10 cellular contexts compared by ENCODE assay signal in the genomic region with DNA sequence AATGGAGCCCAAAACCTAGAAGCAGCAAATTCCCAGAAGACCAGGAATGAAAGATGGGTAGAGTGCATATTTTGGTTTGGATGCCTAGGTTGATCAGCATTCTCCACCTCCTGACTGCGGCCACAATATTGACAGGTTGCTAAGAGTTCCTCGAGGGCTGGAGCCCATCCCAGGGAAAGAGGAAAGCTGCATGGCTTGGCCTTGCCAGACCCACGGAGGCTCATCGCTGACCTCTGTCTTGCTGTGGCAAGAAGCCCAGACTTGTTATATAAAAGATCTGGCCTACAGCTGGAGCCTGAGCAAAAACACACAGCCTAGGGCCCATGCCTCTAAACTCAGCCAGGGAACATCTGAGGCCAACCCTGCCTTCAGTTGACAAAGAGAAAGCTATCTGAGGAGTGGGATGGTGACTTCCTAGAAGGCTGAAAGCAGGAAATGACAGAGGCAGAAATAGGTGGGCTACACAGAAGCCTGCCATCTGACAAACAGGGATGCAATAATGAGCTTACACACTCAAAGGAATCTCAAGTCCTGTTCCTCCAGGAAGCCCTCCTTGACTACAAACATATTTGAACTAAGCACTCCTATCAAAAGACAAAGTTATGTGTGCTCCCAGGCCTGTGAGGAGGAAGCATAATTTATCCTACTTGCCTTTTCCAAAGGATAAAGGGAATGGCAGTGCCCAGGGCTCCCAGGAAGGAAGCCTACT. TPM values are rescaled to one million over a fixed set of nuclear protein-coding genes. Genes with fewer than 3 reads are reported as not detected.
DNase-seq lines count a peak whose midpoint lies in the region; ATAC-seq and TF ChIP-seq lines count a peak whose summit lies in the region.
"Had no signal": no experiment of that assay in that cellular context is flagged by ENCODE, and none has a peak within 500 bp of the region (broad histone marks: within the 10 kb centered on the region; RNA-seq: fewer than 3 reads in every experiment).

No MANE protein-coding gene starts in this region.

- no peak for DNase-seq in CD8-positive, alpha-beta memory T cell
- peak in 41 of 56 donors; percentile 4 to 77 (median 41) for DNase-seq in amygdala (lab: John Stamatoyannopoulos, UW)
- peak; percentile 84 to 95 (median 91) for DNase-seq in heart left ventricle
- DNase-seq in pulmonary artery endothelial cell (ENCODE audit: low read depth, low spot score), result peak; percentile 79
- DNase-seq in trophoblast cell, result no peak
- DNase-seq in type B pancreatic cell (ENCODE audit: extremely low spot score, unreplicated experiment), result no peak
- DNase-seq in germinal center (ENCODE audit: low spot score), result no peak
- DNase-seq in Karpas-422, result no peak
- DNase-seq: NCI-H526 had no signal

- peaks cover 35% of the 10 kb centered on the region for H3K36me3 ChIP-seq in CD8-positive, alpha-beta memory T cell (ENCODE audit: insufficient read depth, low read length)
- H3K36me3 ChIP-seq in heart left ventricle (peaks cover 0 to 5% (median 0%) of the 10 kb centered on the region in 9 donors), trophoblast cell (ENCODE audit: control insufficient read depth in 1 of 2, insufficient read depth in 2 of 2, low read length in 2 of 2) (no peaks in the 10 kb centered on the region), Karpas-422 (ENCODE audit: insufficient read depth, low read length) (no peaks in the 10 kb centered on the region)
- H3K36me3 ChIP-seq: neural progenitor cell had no signal

- no peaks in the 10 kb centered on the region for H3K9me2 ChIP-seq in Karpas-422 (replicated peaks; ENCODE audit: insufficient read depth, low read length)

- no peaks in the 10 kb centered on the region for H3K79me2 ChIP-seq in trophoblast cell (ENCODE audit: control insufficient read depth, insufficient read depth, low read length, poor library complexity)
- no peaks in the 10 kb centered on the region for H3K79me2 ChIP-seq in Karpas-422 (ENCODE audit: low read length)

- peaks cover 47% of the 10 kb centered on the region for H3K4me1 ChIP-seq in CD8-positive, alpha-beta memory T cell (ENCODE audit: insufficient read depth, low read length)
- H3K4me1 ChIP-seq in heart left ventricle (peaks cover 4 to 72% (median 52%) of the 10 kb centered on the region in 12 donors), trophoblast cell (ENCODE audit: control insufficient read depth in 1 of 2, insufficient read depth in 2 of 2, low read length in 2 of 2) (no peaks in the 10 kb centered on the region), Karpas-422 (ENCODE audit: low read length) (no peaks in the 10 kb centered on the region)
- H3K4me1 ChIP-seq: neural progenitor cell had no signal

- no peak overlapping the region for H3K4me3 Mint-ChIP-seq in CD8-positive, alpha-beta memory T cell
- no peak overlapping the region for H3K4me3 Mint-ChIP-seq in type B pancreatic cell
- H3K4me3 Mint-ChIP-seq: neural progenitor cell had no signal

- intact Hi-C loops in heart left ventricle (cut with DNase I), result loop anchor here in 1 of 10 donors (2.0 kb wide), 1 partner anchor 49 kb away; no protein-coding TSS in a partner anchor

- H3K18ac ChIP-seq in trophoblast cell (ENCODE audit: low read length), result no peak overlapping the region

- no peak overlapping the region for H3K4me3 ChIP-seq in CD8-positive, alpha-beta memory T cell (ENCODE audit: low read length)
- H3K4me3 ChIP-seq in heart left ventricle (no peak overlapping the region), trophoblast cell (ENCODE audit: low read depth, low read length) (no peak overlapping the region), Karpas-422 (ENCODE audit: low read length) (no peak overlapping the region)
- H3K4me3 ChIP-seq: neural progenitor cell had no signal

- H4K8ac ChIP-seq in trophoblast cell (ENCODE audit: low read depth, low read length), result no peak overlapping the region

- H3K4me2 ChIP-seq in trophoblast cell (ENCODE audit: low read length) (no peak overlapping the region), Karpas-422 (ENCODE audit: low read depth, low read length, poor library complexity, severe bottlenecking) (no peak overlapping the region)
- H3K4me2 ChIP-seq: neural progenitor cell had no signal

- no peak overlapping the region for H3K23ac ChIP-seq in trophoblast cell (ENCODE audit: low read length)

- TF ChIP-seq CTCF in heart left ventricle (IDR thresholded peaks at IDR 0.05) (no peak), type B pancreatic cell (conservative IDR thresholded peaks at IDR 0.05) (no peak)

- H3K4ac ChIP-seq in trophoblast cell (ENCODE audit: low read depth, low read length), result no peak overlapping the region

- no peak for TF ChIP-seq POLR2A in heart left ventricle (IDR thresholded peaks at IDR 0.05)

- H3K27ac ChIP-seq in CD8-positive, alpha-beta memory T cell (ENCODE audit: low read depth, low read length), result peak overlapping the region; percentile 8
- H3K27ac ChIP-seq in heart left ventricle (peak overlapping the region; percentile 35 to 94 (median 76)), trophoblast cell (ENCODE audit: low read depth, low read length) (no peak overlapping the region), Karpas-422 (ENCODE audit: low read length) (no peak overlapping the region)
- H3K27ac ChIP-seq: neural progenitor cell had no signal

- no peaks in the 10 kb centered on the region for H3K9me3 Mint-ChIP-seq in CD8-positive, alpha-beta memory T cell
- no peaks in the 10 kb centered on the region for H3K9me3 Mint-ChIP-seq in type B pancreatic cell

- ATAC-seq in heart left ventricle, result peak; percentile 96 to 97 (median 97)

- no peak overlapping the region for H2BK5ac ChIP-seq in trophoblast cell (ENCODE audit: low read depth, low read length, poor library complexity)

- H3K9ac ChIP-seq in trophoblast cell (ENCODE audit: low read length) (no peak overlapping the region), Karpas-422 (ENCODE audit: low read length) (no peak overlapping the region)
- H3K9ac ChIP-seq: neural progenitor cell had no signal

- H2AK5ac ChIP-seq in trophoblast cell (ENCODE audit: low read length), result no peak overlapping the region

- POLR2A ChIA-PET in CD8-positive, alpha-beta memory T cell (lab: Charles Lee), result interaction anchor here (2.3 kb wide), 1 partner anchor 9 kb away, joined by 6 read pairs; no protein-coding TSS in a partner anchor

- CTCF ChIA-PET in CD8-positive, alpha-beta memory T cell (lab: Charles Lee), result interaction anchor here (0.8 to 3.6 kb wide), 3 partner anchors 14 to 160 kb away, joined by 3 to 13 read pairs (median 3); no protein-coding TSS in a partner anchor

- H2BK12ac ChIP-seq in trophoblast cell (ENCODE audit: low read length), result no peak overlapping the region

- H4K12ac ChIP-seq in trophoblast cell (ENCODE audit: low read depth, low read length), result no peak overlapping the region

- H3K14ac ChIP-seq in trophoblast cell (ENCODE audit: low read length), result no peak overlapping the region

- H3K4me1 Mint-ChIP-seq in CD8-positive, alpha-beta memory T cell, result peaks cover 57 to 77% (median 67%) of the 10 kb centered on the region in 3 donors
- H3K4me1 Mint-ChIP-seq in type B pancreatic cell (ENCODE audit: unreplicated experiment), result no peaks in the 10 kb centered on the region
- H3K4me1 Mint-ChIP-seq: neural progenitor cell had no signal

- peak overlapping the region; percentile 37 to 95 (median 89) for H3K27ac Mint-ChIP-seq in CD8-positive, alpha-beta memory T cell
- H3K27ac Mint-ChIP-seq in type B pancreatic cell, result no peak overlapping the region
- H3K27ac Mint-ChIP-seq: neural progenitor cell had no signal

- H2AFZ ChIP-seq in trophoblast cell (ENCODE audit: insufficient read depth, low read length, poor library complexity), result no peak overlapping the region
- H2AFZ ChIP-seq in Karpas-422 (ENCODE audit: low read length), result no peak overlapping the region
- H2AFZ ChIP-seq: neural progenitor cell had no signal

- no peak overlapping the region for H2BK120ac ChIP-seq in trophoblast cell (ENCODE audit: insufficient read depth, low read length, poor library complexity)

- no peaks in the 10 kb centered on the region for H3K27me3 ChIP-seq in CD8-positive, alpha-beta memory T cell (ENCODE audit: insufficient read depth, low read length, poor library complexity, severe bottlenecking)
- H3K27me3 ChIP-seq in heart left ventricle (no peaks in the 10 kb centered on the region), trophoblast cell (ENCODE audit: insufficient read depth, low read length) (no peaks in the 10 kb centered on the region), Karpas-422 (ENCODE audit: low read length) (no peaks in the 10 kb centered on the region)
- H3K27me3 ChIP-seq: neural progenitor cell had no signal

- peaks cover 11 to 81% (median 17%) of the 10 kb centered on the region in 3 donors for H3K36me3 Mint-ChIP-seq in CD8-positive, alpha-beta memory T cell
- peaks cover 4% of the 10 kb centered on the region for H3K36me3 Mint-ChIP-seq in type B pancreatic cell

- no peaks in the 10 kb centered on the region for H3K27me3 Mint-ChIP-seq in CD8-positive, alpha-beta memory T cell
- H3K27me3 Mint-ChIP-seq in type B pancreatic cell, result no peaks in the 10 kb centered on the region

- no peak overlapping the region for H4K91ac ChIP-seq in trophoblast cell (ENCODE audit: low read depth, low read length)

- H3K79me1 ChIP-seq in trophoblast cell (ENCODE audit: low read length), result no peaks in the 10 kb centered on the region

- no peaks in the 10 kb centered on the region for H3K9me3 ChIP-seq in CD8-positive, alpha-beta memory T cell (ENCODE audit: low read length)
- no peaks in the 10 kb centered on the region for H3K9me3 ChIP-seq in heart left ventricle
- H3K9me3 ChIP-seq in trophoblast cell (ENCODE audit: insufficient read depth, low read depth, low read length), result no peaks in the 10 kb centered on the region
- H3K9me3 ChIP-seq in Karpas-422 (ENCODE audit: low read length), result no peaks in the 10 kb centered on the region

- H4K20me1 ChIP-seq in Karpas-422 (ENCODE audit: insufficient read depth, low read depth, low read length), result no peaks in the 10 kb centered on the region

- 6 to 12% (median 11%) methylated on average over 4 of the region's 4 CpGs for WGBS in heart left ventricle, 4 donors
- no CpG with 5 or more reads among the region's 4 CpGs for WGBS in trophoblast cell (ENCODE audit: extremely low coverage, insufficient coverage, insufficient read length)

RNA-seq across cellular contexts. Expression of gene SLC35B1, which starts 22.5 kb away (rescaled TPM):
- total RNA-seq in CD8-positive, alpha-beta memory T cell, result 10 to 100 TPM; 82.8 to 88.9 TPM
- polyA plus RNA-seq in CD8-positive, alpha-beta memory T cell, result 34.6 TPM
- total RNA-seq in heart left ventricle, result 10 to 100 TPM; 61.0 to 93.4 (median 66.2) TPM
- polyA plus RNA-seq in heart left ventricle, result 100 to 1,000 TPM in 1 of 2 donors, 10 to 100 TPM in 1; 50.3 to 137 TPM
- 72.2 and 93.6 TPM in 2 replicates for total RNA-seq in pulmonary artery endothelial cell
- polyA plus RNA-seq in trophoblast cell (2013), result 94.1 and 98.1 TPM in 2 replicates
- total RNA-seq in type B pancreatic cell (ENCODE audit: low replicate concordance), result 65.2 and 71.7 TPM in 2 replicates
- 24.4 and 37.4 TPM in 2 replicates for total RNA-seq in Karpas-422 (2014; rRNA removed; shearing (Covaris generic); ENCODE audit: low replicate concordance)

RNA-seq across cellular contexts. Expression of gene FAM117A, which starts 33.7 kb away (rescaled TPM):
- 10 to 100 TPM; 21.8 to 24.8 TPM for total RNA-seq in CD8-positive, alpha-beta memory T cell
- 85.0 TPM for polyA plus RNA-seq in CD8-positive, alpha-beta memory T cell
- total RNA-seq in heart left ventricle (10 to 100 TPM in 6 of 9 donors, 1 to 10 TPM in 3; 5.9 to 18.5 (median 14.9) TPM), pulmonary artery endothelial cell (3.6 and 6.9 TPM in 2 replicates), type B pancreatic cell (ENCODE audit: low replicate concordance) (8.4 and 13.0 TPM in 2 replicates)
- 1 to 10 TPM; 5.2 to 7.1 TPM for polyA plus RNA-seq in heart left ventricle
- polyA plus RNA-seq in trophoblast cell (2013), result 7.7 and 7.9 TPM in 2 replicates
- total RNA-seq in Karpas-422 (2014; rRNA removed; shearing (Covaris generic); ENCODE audit: low replicate concordance), result 0.52 TPM in 1 of 2 replicates, not detected in the other

RNA-seq across cellular contexts. Expression of gene SPOP, which starts 52.3 kb away (rescaled TPM):
- 10 to 100 TPM; 74.8 to 75.1 TPM for total RNA-seq in CD8-positive, alpha-beta memory T cell
- polyA plus RNA-seq in CD8-positive, alpha-beta memory T cell, result 101 TPM
- total RNA-seq in heart left ventricle (10 to 100 TPM; 46.7 to 96.1 (median 60.4) TPM), pulmonary artery endothelial cell (107 and 174 TPM in 2 replicates), type B pancreatic cell (ENCODE audit: low replicate concordance) (50.5 and 67.7 TPM in 2 replicates)
- 10 to 100 TPM; 28.5 to 72.0 TPM for polyA plus RNA-seq in heart left ventricle
- 18.9 and 19.2 TPM in 2 replicates for polyA plus RNA-seq in trophoblast cell (2013)
- 49.0 and 63.5 TPM in 2 replicates for total RNA-seq in Karpas-422 (2014; rRNA removed; shearing (Covaris generic); ENCODE audit: low replicate concordance)

RNA-seq across cellular contexts. Expression of gene KAT7, which starts 58.2 kb away (rescaled TPM):
- total RNA-seq in CD8-positive, alpha-beta memory T cell, result 10 to 100 TPM; 66.1 to 75.8 TPM
- polyA plus RNA-seq in CD8-positive, alpha-beta memory T cell, result 58.1 TPM
- total RNA-seq in heart left ventricle (10 to 100 TPM; 34.3 to 80.9 (median 56.0) TPM), pulmonary artery endothelial cell (40.4 and 60.9 TPM in 2 replicates), type B pancreatic cell (ENCODE audit: low replicate concordance) (49.0 and 64.0 TPM in 2 replicates)
- polyA plus RNA-seq in heart left ventricle, result 10 to 100 TPM; 10.1 to 27.3 TPM
- polyA plus RNA-seq in trophoblast cell (2013), result 45.6 and 47.2 TPM in 2 replicates
- 14.2 and 45.8 TPM in 2 replicates for total RNA-seq in Karpas-422 (2014; rRNA removed; shearing (Covaris generic); ENCODE audit: low replicate concordance)

Comparison
In these comparisons a context has a peak if more than half of its experiments do, and no peak if none do; other contexts are left out.
1. DNase-seq: peak in amygdala (41 of 56), heart left ventricle (5 of 5) and pulmonary artery endothelial cell (single experiment); none in CD8-positive, alpha-beta memory T cell (0 of 5), trophoblast cell (0 of 2), type B pancreatic cell (single experiment), germinal center (single experiment) and Karpas-422 (single experiment).
2. H3K27ac ChIP-seq: peak in CD8-positive, alpha-beta memory T cell (single experiment) and heart left ventricle (12 of 12); none in trophoblast cell (single experiment) and Karpas-422 (single experiment).